8 cellular contexts compared by ENCODE assay signal in the genomic region with DNA sequence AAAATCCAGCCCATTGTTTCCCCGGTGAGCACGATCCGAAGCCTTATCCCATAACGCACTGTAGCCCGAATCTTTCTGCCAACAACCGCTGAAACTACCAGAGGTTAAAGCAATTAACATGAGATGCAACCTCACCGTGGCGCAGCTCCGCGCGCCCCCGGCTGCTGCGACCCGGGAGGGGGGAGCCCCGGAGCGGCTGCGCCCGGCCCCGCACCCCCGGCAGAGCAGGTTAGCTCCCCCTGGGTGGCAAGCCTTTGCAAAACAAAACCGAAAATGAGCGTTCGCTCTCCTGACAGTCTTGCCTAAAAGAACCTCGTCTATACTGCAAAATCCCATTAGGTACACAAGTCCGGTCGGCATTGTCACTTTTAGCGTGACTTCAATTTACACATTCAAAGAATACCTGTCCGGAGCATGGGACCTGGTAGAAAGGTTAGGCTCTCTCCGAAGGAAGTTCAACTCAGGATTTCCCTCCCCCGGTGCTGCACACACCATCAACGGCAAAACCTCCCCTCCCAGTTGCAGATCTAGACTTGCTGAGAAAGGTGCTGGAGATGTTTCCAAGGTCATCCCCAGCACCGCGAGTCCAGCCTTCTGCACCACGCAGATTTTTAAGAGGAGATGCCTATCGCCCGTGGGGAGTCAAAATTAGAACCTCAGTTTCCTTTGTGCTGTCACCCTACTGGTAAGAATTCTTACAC.
A peak's percentile ranks its signal among the peaks of the same experiment; 100 is the strongest.
DNase-seq lines count a peak whose midpoint lies in the region; ATAC-seq and TF ChIP-seq lines count a peak whose summit lies in the region.

No MANE protein-coding gene starts in this region.

- H3K9me3 Mint-ChIP-seq in naive thymus-derived CD8-positive, alpha-beta T cell, result no peaks in the 10 kb centered on the region

- peak overlapping the region in 2 of 4 donors; percentile 10 to 36 for H3K27ac ChIP-seq in esophagus squamous epithelium

- intact Hi-C loops in esophagus squamous epithelium (cut with DNase I), result no loop called here

- H3K27me3 Mint-ChIP-seq in naive thymus-derived CD8-positive, alpha-beta T cell, result peaks cover 0 to 7% (median 3%) of the 10 kb centered on the region in 5 donors

- peak overlapping the region; percentile 87 to 95 (median 91) for H3K4me3 Mint-ChIP-seq in naive thymus-derived CD8-positive, alpha-beta T cell

- peak overlapping the region; percentile 77 to 96 (median 94) for H3K27ac Mint-ChIP-seq in naive thymus-derived CD8-positive, alpha-beta T cell

- peak in 1 of 6 experiments; percentile 7 for TF ChIP-seq CTCF in esophagus squamous epithelium (IDR thresholded peaks at IDR 0.05)

- H3K4me1 Mint-ChIP-seq in naive thymus-derived CD8-positive, alpha-beta T cell, result peaks cover 3 to 39% (median 8%) of the 10 kb centered on the region in 4 donors

- WGBS in esophagus squamous epithelium, 2 donors, result 0% methylated on average over 10 to 21 of the region's 36 CpGs

- peaks cover 0 to 16% (median 0%) of the 10 kb centered on the region in 3 donors for H3K4me1 ChIP-seq in esophagus squamous epithelium

- no peak for TF ChIP-seq POLR2A in esophagus squamous epithelium (IDR thresholded peaks at IDR 0.05)

- POLR2A ChIA-PET in naive thymus-derived CD8-positive, alpha-beta T cell (lab: Charles Lee), result interaction anchor here (0.6 to 1.7 kb wide), 4 partner anchors 10 to 162 kb away, joined by 4 to 9 read pairs (median 4); no protein-coding TSS in a partner anchor

- peaks cover 0 to 36% (median 0%) of the 10 kb centered on the region in 4 donors for H3K27me3 ChIP-seq in esophagus squamous epithelium

- peak; percentile 68 for DNase-seq in DMS153 treated with DMSO at 0.1 percent for 48 hours (lab: John Stamatoyannopoulos, UW; ENCODE audit: unreplicated experiment)
- no peak for DNase-seq in DMS153 (lab: John Stamatoyannopoulos, UW)
- peak; percentile 11 for DNase-seq in NCI-H526 treated with DMSO at 0.1 percent for 48 hours (lab: John Stamatoyannopoulos, UW)
- peak; percentile 75 for DNase-seq in activated T-cell treated with anti-CD3 and anti-CD28 coated beads, Interleukin-2, amount 50 U/mL, for 1 hour
- DNase-seq in esophagus squamous epithelium (lab: John Stamatoyannopoulos, UW), result no peak
- DNase-seq in naive thymus-derived CD8-positive, alpha-beta T cell, result peak; percentile 56 to 82 (median 68)
- peak; percentile 65 for DNase-seq in stimulated activated naive CD8-positive, alpha-beta T cell treated with anti-CD3 and anti-CD28 coated beads, Interleukin-15, Interleukin-2, amounts not matched to agents 100 U/mL and 50 U/mL, for 24 hours

- no peaks in the 10 kb centered on the region for H3K9me3 ChIP-seq in esophagus squamous epithelium

- peak overlapping the region; percentile 44 to 83 (median 54) for H3K4me3 ChIP-seq in esophagus squamous epithelium

- no peaks in the 10 kb centered on the region for H3K36me3 Mint-ChIP-seq in naive thymus-derived CD8-positive, alpha-beta T cell

- no peaks in the 10 kb centered on the region for H3K36me3 ChIP-seq in esophagus squamous epithelium

- peak; percentile 72 for ATAC-seq in HG02642 (IDR thresholded peaks at IDR 0.05; ENCODE audit: poor library complexity, unreplicated experiment)
- peak; percentile 96 for ATAC-seq in naive thymus-derived CD8-positive, alpha-beta T cell
- peak; percentile 82 for ATAC-seq in stimulated activated naive CD8-positive, alpha-beta T cell treated with anti-CD3 and anti-CD28 coated beads, Interleukin-15, Interleukin-2, amounts not matched to agents 100 U/mL and 50 U/mL, for 24 hours

Comparison
In these comparisons a context has a peak if more than half of its experiments do, and no peak if none do; other contexts are left out.
1. DNase-seq: peak in DMS153 treated with DMSO at 0.1 percent for 48 hours (single experiment), NCI-H526 treated with DMSO at 0.1 percent for 48 hours (single experiment), activated T-cell treated with anti-CD3 and anti-CD28 coated beads, Interleukin-2, amount 50 U/mL, for 1 hour (single experiment), naive thymus-derived CD8-positive, alpha-beta T cell (10 of 10) and stimulated activated naive CD8-positive, alpha-beta T cell treated with anti-CD3 and anti-CD28 coated beads, Interleukin-15, Interleukin-2, amounts not matched to agents 100 U/mL and 50 U/mL, for 24 hours (single experiment); none in DMS153 (single experiment) and esophagus squamous epithelium (single experiment).
2. Peak in every context shown above with its lines, with median percentiles within 50 percentile points of each other: ATAC-seq.